Comparison of ENCODE assay signal across 11 cellular contexts in the genomic region with DNA sequence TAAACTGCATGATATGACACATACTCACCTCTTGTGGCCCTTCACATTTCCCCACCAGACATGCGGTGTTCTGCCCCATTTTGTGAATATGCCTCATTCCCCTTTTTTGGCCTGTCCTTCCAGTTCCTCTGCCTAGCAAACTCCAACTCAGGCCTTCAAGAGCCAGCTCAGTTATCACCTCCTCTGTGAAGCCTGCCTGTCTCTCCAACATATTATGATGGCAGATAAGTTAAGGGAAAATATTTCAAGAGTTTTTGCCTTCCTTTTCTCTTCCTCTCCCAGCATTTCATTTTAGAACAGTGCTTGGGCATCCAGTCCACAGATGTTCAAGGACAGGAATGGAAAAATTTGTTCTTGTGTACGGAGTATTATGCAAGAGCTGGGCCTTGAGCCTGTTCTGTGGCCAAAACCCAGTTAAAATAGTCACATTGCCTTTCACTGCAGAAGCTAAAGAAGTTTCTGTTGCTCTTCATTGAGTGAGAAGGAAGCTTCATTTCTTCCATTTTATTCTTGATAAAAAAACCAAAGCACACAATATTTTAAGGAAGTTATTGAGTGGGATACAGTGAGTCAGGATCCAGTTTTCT.
A peak's percentile ranks its signal among the peaks of the same experiment; 100 is the strongest.
DNase-seq lines count a peak whose midpoint lies in the region; ATAC-seq and TF ChIP-seq lines count a peak whose summit lies in the region.
"Had no signal": no experiment of that assay in that cellular context is flagged by ENCODE, and none has a peak within 500 bp of the region (broad histone marks: within the 10 kb centered on the region; RNA-seq: fewer than 3 reads in every experiment).

No MANE protein-coding gene starts in this region.

- H3K4me1 ChIP-seq in heart left ventricle, result peaks cover 7 to 68% (median 52%) of the 10 kb centered on the region in 12 donors
- peaks cover 27% of the 10 kb centered on the region for H3K4me1 ChIP-seq in ovary (ENCODE audit: insufficient read depth)
- H3K4me1 ChIP-seq in neural progenitor cell, result peaks cover 16% of the 10 kb centered on the region

- H3K36me3 Mint-ChIP-seq in neural progenitor cell, result peaks cover 29% of the 10 kb centered on the region

- H3K4me1 Mint-ChIP-seq in neural progenitor cell, result peaks cover 25% of the 10 kb centered on the region
- H3K4me1 Mint-ChIP-seq: activated T-helper 17 cell treated with anti-CD3 and anti-CD28 coated beads, Interleukin-2, amount 50 U/mL, for 72 hours had no signal

- TF ChIP-seq CTCF in heart left ventricle (IDR thresholded peaks at IDR 0.05) (no peak), ovary (IDR thresholded peaks at IDR 0.05) (no peak), neural progenitor cell (IDR thresholded peaks at IDR 0.05) (no peak)

- DNase-seq in Right ventricle myocardium inferior (ENCODE audit: missing footprints) (no peak), cardiac septum (ENCODE audit: low spot score) (no peak), heart left ventricle (peak in 3 of 5 donors; percentile 35 to 44 (median 42)), ovary (peak; percentile 50 to 80 (median 60)), NK-92 (lab: John Stamatoyannopoulos, UW; ENCODE audit: unreplicated experiment) (no peak), RKO (ENCODE audit: low spot score) (no peak), neural progenitor cell (ENCODE audit: low spot score) (no peak)

- peaks cover 9% of the 10 kb centered on the region for H4K20me1 ChIP-seq in neural progenitor cell (ENCODE audit: low read depth)

- ATAC-seq in Right ventricle myocardium inferior, result peak; percentile 85
- ATAC-seq in heart left ventricle, result peak; percentile 67 to 84 (median 78)
- ATAC-seq in GM21526 (IDR thresholded peaks at IDR 0.05; ENCODE audit: low FRiP score, unreplicated experiment), result no peak
- ATAC-seq: activated T-helper 17 cell treated with anti-CD3 and anti-CD28 coated beads, Interleukin-2, amount 50 U/mL, for 72 hours had no signal

- H3K9ac ChIP-seq in neural progenitor cell, result no peak overlapping the region

- no peaks in the 10 kb centered on the region for H3K9me3 Mint-ChIP-seq in neural progenitor cell
- H3K9me3 Mint-ChIP-seq: activated T-helper 17 cell treated with anti-CD3 and anti-CD28 coated beads, Interleukin-2, amount 50 U/mL, for 72 hours; IgD-negative memory B cell; T-helper 1 cell treated with Interleukin-12 subunit alpha and Interleukin-12 subunit beta and Interleukin-4 antibody, amounts not matched to agents 30 μg/mL and 1 μg/mL, for 36 hours had no signal

- H3K4me2 ChIP-seq in neural progenitor cell, result no peak overlapping the region

- intact Hi-C loops in Right ventricle myocardium inferior (cut with DNase I), result loop anchor here (5.0 kb wide), 2 partner anchors 36 to 54 kb away; no protein-coding TSS in a partner anchor
- intact Hi-C loops in cardiac septum (cut with DNase I), result loop anchor here (5.0 kb wide), 4 partner anchors 34 to 61 kb away; no protein-coding TSS in a partner anchor
- intact Hi-C loops in heart left ventricle (cut with DNase I), result loop anchor here in 2 of 10 donors (5.0 kb wide), 2 partner anchors 44 to 54 kb away; no protein-coding TSS in a partner anchor
- intact Hi-C loops in ovary (cut with DNase I), result loop anchor here in 1 of 4 donors (5.0 kb wide), 1 partner anchor 1899 kb away; a partner anchor contains a TSS

- H3K27me3 ChIP-seq in heart left ventricle (no peaks in the 10 kb centered on the region), ovary (no peaks in the 10 kb centered on the region), neural progenitor cell (no peaks in the 10 kb centered on the region)

- 50 to 66% (median 60%) methylated on average over 2 of the region's 2 CpGs for WGBS in heart left ventricle, 4 donors
- WGBS in ovary, 3 donors, result 44 to 53% (median 44%) methylated on average over 2 of the region's 2 CpGs

- no peak overlapping the region for H3K27ac Mint-ChIP-seq in neural progenitor cell
- H3K27ac Mint-ChIP-seq: activated T-helper 17 cell treated with anti-CD3 and anti-CD28 coated beads, Interleukin-2, amount 50 U/mL, for 72 hours; IgD-negative memory B cell; T-helper 1 cell treated with Interleukin-12 subunit alpha and Interleukin-12 subunit beta and Interleukin-4 antibody, amounts not matched to agents 30 μg/mL and 1 μg/mL, for 36 hours had no signal

- H3K9me3 ChIP-seq in heart left ventricle (no peaks in the 10 kb centered on the region), ovary (no peaks in the 10 kb centered on the region), neural progenitor cell (ENCODE audit: low read depth) (no peaks in the 10 kb centered on the region)

- no peak for TF ChIP-seq EP300 in ovary (IDR thresholded peaks at IDR 0.05)

- peak overlapping the region; percentile 27 to 84 (median 74) for H3K27ac ChIP-seq in heart left ventricle
- peak overlapping the region; percentile 56 to 82 for H3K27ac ChIP-seq in ovary
- H3K27ac ChIP-seq in neural progenitor cell, result no peak overlapping the region

- H3K36me3 ChIP-seq in heart left ventricle (peaks cover 0 to 42% (median 24%) of the 10 kb centered on the region in 9 donors), ovary (no peaks in the 10 kb centered on the region), neural progenitor cell (no peaks in the 10 kb centered on the region)

- no peaks in the 10 kb centered on the region for H3K79me2 ChIP-seq in neural progenitor cell (ENCODE audit: low read depth)

- no peak overlapping the region for H2AFZ ChIP-seq in neural progenitor cell (replicated peaks)

- TF ChIP-seq POLR2A in heart left ventricle (IDR thresholded peaks at IDR 0.05) (no peak), ovary (IDR thresholded peaks at IDR 0.05) (no peak)

- no peak overlapping the region for H3K4me3 Mint-ChIP-seq in neural progenitor cell
- H3K4me3 Mint-ChIP-seq: activated T-helper 17 cell treated with anti-CD3 and anti-CD28 coated beads, Interleukin-2, amount 50 U/mL, for 72 hours; IgD-negative memory B cell; T-helper 1 cell treated with Interleukin-12 subunit alpha and Interleukin-12 subunit beta and Interleukin-4 antibody, amounts not matched to agents 30 μg/mL and 1 μg/mL, for 36 hours had no signal

- no peak overlapping the region for H3K4me3 ChIP-seq in heart left ventricle
- no peak overlapping the region for H3K4me3 ChIP-seq in ovary
- no peak overlapping the region for H3K4me3 ChIP-seq in neural progenitor cell

- no peaks in the 10 kb centered on the region for H3F3A ChIP-seq in neural progenitor cell (ENCODE audit: low read depth)

- no peaks in the 10 kb centered on the region for H3K27me3 Mint-ChIP-seq in neural progenitor cell (ENCODE audit: insufficient read depth, low read depth)
- H3K27me3 Mint-ChIP-seq: activated T-helper 17 cell treated with anti-CD3 and anti-CD28 coated beads, Interleukin-2, amount 50 U/mL, for 72 hours; IgD-negative memory B cell had no signal

Comparison
In these comparisons a context has a peak if more than half of its experiments do, and no peak if none do; other contexts are left out.
1. DNase-seq: peak in heart left ventricle (3 of 5) and ovary (5 of 5); none in Right ventricle myocardium inferior (single experiment), cardiac septum (single experiment), NK-92 (single experiment), RKO (single experiment) and neural progenitor cell (single experiment).